In genomic region chr15:39411102-39411989, GRCh38 we compare ENCODE assay signal across 10 cellular contexts.
A peak's percentile ranks its signal among the peaks of the same experiment; 100 is the strongest.
DNase-seq lines count a peak whose midpoint lies in the region; ATAC-seq and TF ChIP-seq lines count a peak whose summit lies in the region.
"Had no signal": no experiment of that assay in that cellular context is flagged by ENCODE, and none has a peak within 500 bp of the region (broad histone marks: within the 10 kb centered on the region; RNA-seq: fewer than 3 reads in every experiment).

No MANE protein-coding gene starts in this region.

- DNase-seq in CD14-positive monocyte (ENCODE audit: low spot score) (peak; percentile 73), SW 1271 (lab: John Stamatoyannopoulos, UW) (no peak), aorta (no peak)
- DNase-seq in T-helper 2 cell treated with Interferon-gamma antibody and Interleukin-4, amounts not matched to agents 5 μg/mL and 100 μg/mL, for 36 hours (ENCODE audit: low spot score), result peak; percentile 24
- no peak for DNase-seq in effector CD4-positive, alpha-beta T cell
- DNase-seq: NCI-H1694 treated with DMSO at 0.1 percent for 48 hours had no signal

- H3K27me3 Mint-ChIP-seq in CD14-positive monocyte (ENCODE audit: low read depth in 3 of 3), result peaks cover 0 to 2% (median 0%) of the 10 kb centered on the region in 3 donors
- peaks cover 51% of the 10 kb centered on the region for H3K27me3 Mint-ChIP-seq in T-helper 2 cell treated with Interferon-gamma antibody and Interleukin-4, amounts not matched to agents 5 μg/mL and 100 μg/mL, for 36 hours (ENCODE audit: low read depth)

- H3K27ac ChIP-seq in aorta (ENCODE audit: low read depth in 1 of 2, low read length in 2 of 2), result no peak overlapping the region
- H3K27ac ChIP-seq: gastroesophageal sphincter had no signal

- peak overlapping the region in 1 of 2 donors; percentile 19 for H3K4me3 Mint-ChIP-seq in CD14-positive monocyte
- no peak overlapping the region for H3K4me3 Mint-ChIP-seq in T-helper 2 cell treated with Interferon-gamma antibody and Interleukin-4, amounts not matched to agents 5 μg/mL and 100 μg/mL, for 36 hours

- H3K9me3 Mint-ChIP-seq in CD14-positive monocyte, result peaks cover 0 to 3% (median 0%) of the 10 kb centered on the region in 7 donors
- H3K9me3 Mint-ChIP-seq in T-helper 2 cell treated with Interferon-gamma antibody and Interleukin-4, amounts not matched to agents 5 μg/mL and 100 μg/mL, for 36 hours, result no peaks in the 10 kb centered on the region

- 71 to 76% methylated on average over 4 of the region's 4 CpGs for WGBS in aorta, 2 donors

- H3K4me1 ChIP-seq in aorta (ENCODE audit: control insufficient read depth in 1 of 2, insufficient read depth in 2 of 2, low read length in 2 of 2), result no peaks in the 10 kb centered on the region

- peaks cover 70% of the 10 kb centered on the region for H3K4me1 Mint-ChIP-seq in CD14-positive monocyte
- H3K4me1 Mint-ChIP-seq in T-helper 2 cell treated with Interferon-gamma antibody and Interleukin-4, amounts not matched to agents 5 μg/mL and 100 μg/mL, for 36 hours (ENCODE audit: low read depth), result peaks cover 12% of the 10 kb centered on the region

- H3K4me3 ChIP-seq in aorta (ENCODE audit: low read length in 2 of 2), result no peak overlapping the region
- H3K4me3 ChIP-seq: gastroesophageal sphincter had no signal

- no peaks in the 10 kb centered on the region for H3K9me3 ChIP-seq in aorta (ENCODE audit: control insufficient read depth, low read length)
- H3K9me3 ChIP-seq: gastroesophageal sphincter had no signal

- intact Hi-C loops in CD14-positive monocyte (cut with micrococcal nuclease) (loop anchor here (5.0 to 10.0 kb wide), 4 partner anchors 34 to 84 kb away; no protein-coding TSS in a partner anchor), aorta (cut with DNase I) (no loop called here)

- H3K27ac Mint-ChIP-seq in CD14-positive monocyte, result peak overlapping the region; percentile 73 to 98 (median 93)
- H3K27ac Mint-ChIP-seq in T-helper 2 cell treated with Interferon-gamma antibody and Interleukin-4, amounts not matched to agents 5 μg/mL and 100 μg/mL, for 36 hours, result no peak overlapping the region

- H3K36me3 ChIP-seq in aorta (ENCODE audit: control insufficient read depth in 1 of 2, insufficient read depth in 2 of 2, low read length in 1 of 2), result no peaks in the 10 kb centered on the region
- H3K36me3 ChIP-seq: gastroesophageal sphincter had no signal

- no peaks in the 10 kb centered on the region for H3K36me3 Mint-ChIP-seq in CD14-positive monocyte
- H3K36me3 Mint-ChIP-seq in T-helper 2 cell treated with Interferon-gamma antibody and Interleukin-4, amounts not matched to agents 5 μg/mL and 100 μg/mL, for 36 hours (ENCODE audit: low read depth), result no peaks in the 10 kb centered on the region

- H3K27me3 ChIP-seq in aorta (ENCODE audit: control insufficient read depth in 1 of 2, insufficient read depth in 2 of 2, low read length in 1 of 2), result no peaks in the 10 kb centered on the region
- H3K27me3 ChIP-seq: gastroesophageal sphincter had no signal

- ATAC-seq in GM19351 (IDR thresholded peaks at IDR 0.05; ENCODE audit: unreplicated experiment) (peak; percentile 87), HG03066 (IDR thresholded peaks at IDR 0.05; ENCODE audit: low read depth, unreplicated experiment) (peak; percentile 78), aorta (ENCODE audit: low FRiP score) (no peak), GM19324 (IDR thresholded peaks at IDR 0.05; ENCODE audit: low FRiP score, unreplicated experiment) (no peak)
- ATAC-seq: gastroesophageal sphincter had no signal

- TF ChIP-seq CTCF in CD14-positive monocyte (IDR thresholded peaks at IDR 0.05), result no peak

Comparison
In these comparisons a context has a peak if more than half of its experiments do, and no peak if none do; other contexts are left out.
1. DNase-seq: peak in CD14-positive monocyte (single experiment) and T-helper 2 cell treated with Interferon-gamma antibody and Interleukin-4, amounts not matched to agents 5 μg/mL and 100 μg/mL, for 36 hours (single experiment); none in SW 1271 (0 of 2), aorta (0 of 2) and effector CD4-positive, alpha-beta T cell (single experiment).
2. ATAC-seq: peak in GM19351 (single experiment) and HG03066 (single experiment); none in aorta (single experiment) and GM19324 (single experiment).
3. intact Hi-C loops: an anchor here in CD14-positive monocyte (5.0 to 10.0 kb wide); none called in aorta.